24 cellular contexts compared by ENCODE assay signal in the genomic region with DNA sequence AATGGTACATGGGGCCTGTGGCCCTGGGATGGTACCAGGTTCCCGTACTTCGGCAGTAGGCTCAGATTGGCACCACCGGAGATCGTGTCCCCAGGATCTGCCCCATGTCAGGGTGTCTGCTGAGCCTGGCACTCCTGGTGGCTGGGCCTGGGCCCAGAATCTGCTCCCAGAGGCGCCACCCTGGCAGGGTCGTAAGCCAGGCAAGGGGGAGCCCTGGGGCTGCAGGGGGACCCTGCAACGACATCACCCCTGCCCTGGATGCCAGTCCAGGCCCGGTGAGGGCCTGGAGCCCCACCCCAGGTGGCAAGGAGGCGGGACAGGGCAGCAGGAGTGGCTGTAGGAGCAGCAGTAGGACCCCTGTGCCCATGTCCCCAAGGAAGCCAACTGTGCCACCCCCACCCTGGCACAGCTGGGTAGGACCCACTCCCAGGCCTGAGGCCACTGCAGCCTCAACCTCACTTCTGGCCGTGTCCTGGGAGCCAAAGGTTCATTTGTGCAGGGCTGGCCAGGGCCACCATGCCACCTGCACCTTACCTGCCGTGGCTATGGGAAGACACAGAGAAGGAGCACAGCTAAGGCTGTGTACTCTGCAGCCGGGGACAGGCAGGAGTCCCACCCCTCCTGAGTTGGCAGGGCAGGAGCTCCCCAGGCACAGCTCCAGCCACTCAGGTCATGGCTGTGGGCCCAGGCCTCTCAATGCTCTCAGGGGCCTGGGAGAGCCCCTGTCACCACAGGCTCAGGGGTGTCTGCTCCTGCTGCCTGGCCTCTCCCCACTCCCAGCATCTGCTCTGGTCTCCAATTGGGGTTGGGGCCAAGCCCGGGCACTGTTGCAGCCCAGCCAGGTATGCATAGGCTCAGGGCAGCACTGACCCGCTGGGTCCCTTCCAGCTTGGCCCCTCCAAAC.
DNase-seq lines count a peak whose midpoint lies in the region; ATAC-seq and TF ChIP-seq lines count a peak whose summit lies in the region.
"Had no signal": no experiment of that assay in that cellular context is flagged by ENCODE, and none has a peak within 500 bp of the region (broad histone marks: within the 10 kb centered on the region; RNA-seq: fewer than 3 reads in every experiment).

No MANE protein-coding gene starts in this region.

- H3K9me3 ChIP-seq in lung (ENCODE audit: control insufficient read depth in 2 of 2, insufficient read depth in 1 of 2, low read length in 1 of 2) (no peaks in the 10 kb centered on the region), neural progenitor cell (ENCODE audit: low read depth) (no peaks in the 10 kb centered on the region)
- H3K9me3 ChIP-seq: colonic mucosa, sigmoid colon, testis had no signal

- H3K27me3 ChIP-seq in lung (ENCODE audit: control insufficient read depth, insufficient read depth) (no peaks in the 10 kb centered on the region), neural progenitor cell (no peaks in the 10 kb centered on the region)
- H3K27me3 ChIP-seq: colonic mucosa, sigmoid colon, testis had no signal

- H3K4me3 Mint-ChIP-seq in natural killer cell treated with Interleukin-12 subunit alpha and Interleukin-12 subunit beta and Interleukin-15 and Interleukin-18, amount 100 ng/mL, for 72 hours, result no peak overlapping the region
- H3K4me3 Mint-ChIP-seq in natural killer cell, result no peak overlapping the region
- H3K4me3 Mint-ChIP-seq in neural progenitor cell, result no peak overlapping the region
- H3K4me3 Mint-ChIP-seq: activated B cell treated with CpG ODN at 0.5 μM for 24 hours; activated CD4-positive, alpha-beta memory T cell treated with anti-CD3 and anti-CD28 coated beads for 36 hours; CD4-positive, alpha-beta T cell had no signal

- no peak overlapping the region for H3K4me2 ChIP-seq in neural progenitor cell

- H3K36me3 Mint-ChIP-seq in natural killer cell treated with Interleukin-12 subunit alpha and Interleukin-12 subunit beta and Interleukin-15 and Interleukin-18, amount 100 ng/mL, for 72 hours, result peaks cover 9% of the 10 kb centered on the region
- no peaks in the 10 kb centered on the region for H3K36me3 Mint-ChIP-seq in natural killer cell
- H3K36me3 Mint-ChIP-seq in neural progenitor cell, result peaks cover 19% of the 10 kb centered on the region

- no peak overlapping the region for H3K27ac ChIP-seq in lung (ENCODE audit: low read depth in 1 of 2, low read length in 1 of 2)
- no peak overlapping the region for H3K27ac ChIP-seq in neural progenitor cell
- H3K27ac ChIP-seq: colonic mucosa, sigmoid colon, testis had no signal

- H3K27ac Mint-ChIP-seq in natural killer cell treated with Interleukin-12 subunit alpha and Interleukin-12 subunit beta and Interleukin-15 and Interleukin-18, amount 100 ng/mL, for 72 hours, result no peak overlapping the region
- no peak overlapping the region for H3K27ac Mint-ChIP-seq in natural killer cell
- no peak overlapping the region for H3K27ac Mint-ChIP-seq in neural progenitor cell
- H3K27ac Mint-ChIP-seq: activated B cell treated with CpG ODN at 0.5 μM for 24 hours; activated CD4-positive, alpha-beta memory T cell treated with anti-CD3 and anti-CD28 coated beads for 36 hours; activated naive CD4-positive, alpha-beta T cell treated with anti-CD3 and anti-CD28 coated beads, Interleukin-2, amount 50 U/mL, for 72 hours; activated T-helper 2 cell treated with anti-CD3 and anti-CD28 coated beads, Interferon-gamma antibody, Interleukin-2, Interleukin-4, amounts not matched to agents 10 μg/mL and 5 μg/mL and 100 μg/mL, durations not matched to agents 14 hours and 24 hours and 36 hours; CD4-positive, alpha-beta T cell had no signal

- intact Hi-C loops in natural killer cell (cut with micrococcal nuclease) (no loop called here), left cardiac atrium (cut with DNase I) (no loop called here)

- H3K9ac ChIP-seq in neural progenitor cell, result no peak overlapping the region

- peaks cover 100% of the 10 kb centered on the region for H3K79me2 ChIP-seq in neural progenitor cell (ENCODE audit: low read depth)

- H3F3A ChIP-seq in neural progenitor cell (ENCODE audit: low read depth), result no peaks in the 10 kb centered on the region

- WGBS in lung, 2 donors, result 85 to 98% methylated on average over 14 of the region's 14 CpGs

- H3K4me1 Mint-ChIP-seq in natural killer cell treated with Interleukin-12 subunit alpha and Interleukin-12 subunit beta and Interleukin-15 and Interleukin-18, amount 100 ng/mL, for 72 hours (ENCODE audit: low read depth in 2 of 2), result peaks cover 16 to 27% of the 10 kb centered on the region in 2 donors
- H3K4me1 Mint-ChIP-seq in natural killer cell (peaks cover 32 to 60% of the 10 kb centered on the region in 2 donors), neural progenitor cell (no peaks in the 10 kb centered on the region)

- peak; percentile 48 to 61 for ATAC-seq in natural killer cell treated with Interleukin-12 subunit alpha and Interleukin-12 subunit beta and Interleukin-15 and Interleukin-18, amount 100 ng/mL, for 72 hours
- no peak for ATAC-seq in natural killer cell
- ATAC-seq in left cardiac atrium, result peak; percentile 92 to 99
- peak; percentile 19 for ATAC-seq in lung (ENCODE audit: insufficient read depth, low FRiP score)
- no peak for ATAC-seq in activated CD4-positive, CD25-positive, alpha-beta regulatory T cell treated with anti-CD3 and anti-CD28 coated beads, Interleukin-2, amount 50 U/mL, for 24 hours
- ATAC-seq: activated naive CD4-positive, alpha-beta T cell treated with anti-CD3 and anti-CD28 coated beads, Interleukin-2, amount 50 U/mL, for 72 hours; GM12878 had no signal

- H3K4me1 ChIP-seq in lung (ENCODE audit: control insufficient read depth in 2 of 2, insufficient read depth in 2 of 2, low read length in 2 of 2), result peaks cover 8 to 13% of the 10 kb centered on the region in 2 donors
- peaks cover 12% of the 10 kb centered on the region for H3K4me1 ChIP-seq in neural progenitor cell
- H3K4me1 ChIP-seq: colonic mucosa had no signal

- H3K4me3 ChIP-seq in lung, result no peak overlapping the region
- no peak overlapping the region for H3K4me3 ChIP-seq in neural progenitor cell
- H3K4me3 ChIP-seq: colonic mucosa, GM12878, sigmoid colon, testis had no signal

- no peak for DNase-seq in natural killer cell treated with Interleukin-12 subunit alpha and Interleukin-12 subunit beta and Interleukin-15 and Interleukin-18, amount 100 ng/mL, for 72 hours (ENCODE audit: low spot score)
- DNase-seq in natural killer cell, result no peak
- peak; percentile 38 for DNase-seq in left cardiac atrium
- DNase-seq in lung (ENCODE audit: low spot score), result no peak
- no peak for DNase-seq in NCI-H774 (lab: John Stamatoyannopoulos, UW)
- DNase-seq in cerebellar cortex (ENCODE audit: low spot score), result no peak
- DNase-seq in neural progenitor cell (ENCODE audit: low spot score), result no peak
- DNase-seq: activated B cell treated with CpG ODN at 0.5 μM for 24 hours; activated CD4-positive, alpha-beta memory T cell treated with anti-CD3 and anti-CD28 coated beads for 36 hours; activated CD8-positive, alpha-beta memory T cell treated with anti-CD3 and anti-CD28 coated beads, Interleukin-2, amount 50 U/mL, for 48 hours; CD4-positive, alpha-beta T cell; colonic mucosa; effector CD8-positive, alpha-beta T cell; NCI-H1048; NCI-H187 treated with DMSO at 0.1 percent for 48 hours; NCI-H69; sigmoid colon; stimulated activated naive CD4-positive, alpha-beta T cell treated with Interleukin-2 at 50 U/mL for 16 hours; T-helper 1 cell; testis had no signal

- no peaks in the 10 kb centered on the region for H3K27me3 Mint-ChIP-seq in natural killer cell treated with Interleukin-12 subunit alpha and Interleukin-12 subunit beta and Interleukin-15 and Interleukin-18, amount 100 ng/mL, for 72 hours
- H3K27me3 Mint-ChIP-seq in natural killer cell (ENCODE audit: low read depth in 2 of 2) (no peaks in the 10 kb centered on the region), neural progenitor cell (ENCODE audit: insufficient read depth, low read depth) (no peaks in the 10 kb centered on the region)
- H3K27me3 Mint-ChIP-seq: activated B cell treated with CpG ODN at 0.5 μM for 24 hours; activated CD4-positive, alpha-beta memory T cell treated with anti-CD3 and anti-CD28 coated beads for 36 hours; CD4-positive, alpha-beta T cell had no signal

- no peaks in the 10 kb centered on the region for H3K9me3 Mint-ChIP-seq in natural killer cell treated with Interleukin-12 subunit alpha and Interleukin-12 subunit beta and Interleukin-15 and Interleukin-18, amount 100 ng/mL, for 72 hours
- H3K9me3 Mint-ChIP-seq in natural killer cell, result no peaks in the 10 kb centered on the region
- H3K9me3 Mint-ChIP-seq in neural progenitor cell, result peaks cover 9% of the 10 kb centered on the region
- H3K9me3 Mint-ChIP-seq: activated naive CD4-positive, alpha-beta T cell treated with anti-CD3 and anti-CD28 coated beads, Interleukin-2, amount 50 U/mL, for 72 hours; activated T-helper 2 cell treated with anti-CD3 and anti-CD28 coated beads, Interferon-gamma antibody, Interleukin-2, Interleukin-4, amounts not matched to agents 10 μg/mL and 5 μg/mL and 100 μg/mL, durations not matched to agents 14 hours and 24 hours and 36 hours; CD4-positive, alpha-beta T cell had no signal

- no peak for TF ChIP-seq CTCF in natural killer cell (IDR thresholded peaks at IDR 0.05)
- TF ChIP-seq CTCF in lung (IDR thresholded peaks at IDR 0.05; ENCODE audit: control extremely low read depth, extremely low read depth), result no peak
- no peak for TF ChIP-seq CTCF in neural progenitor cell (IDR thresholded peaks at IDR 0.05)

- H3K36me3 ChIP-seq in lung (ENCODE audit: control insufficient read depth in 2 of 2, insufficient read depth in 2 of 2, low read length in 2 of 2) (no peaks in the 10 kb centered on the region), neural progenitor cell (no peaks in the 10 kb centered on the region)
- H3K36me3 ChIP-seq: colonic mucosa, sigmoid colon had no signal

- H2AFZ ChIP-seq in neural progenitor cell (replicated peaks), result no peak overlapping the region

- peaks cover 19% of the 10 kb centered on the region for H4K20me1 ChIP-seq in neural progenitor cell (ENCODE audit: low read depth)

Comparison
In these comparisons a context has a peak if more than half of its experiments do, and no peak if none do; other contexts are left out.
1. ATAC-seq: peak in natural killer cell treated with Interleukin-12 subunit alpha and Interleukin-12 subunit beta and Interleukin-15 and Interleukin-18, amount 100 ng/mL, for 72 hours (2 of 2), left cardiac atrium (2 of 2) and lung (single experiment); none in natural killer cell (0 of 3) and activated CD4-positive, CD25-positive, alpha-beta regulatory T cell treated with anti-CD3 and anti-CD28 coated beads, Interleukin-2, amount 50 U/mL, for 24 hours (0 of 2).